1 cellular context compared by ENCODE assay signal in genomic region chr12:107560194-107560905, GRCh38.
TF ChIP-seq lines count a peak whose summit lies in the region.

No MANE protein-coding gene starts in this region.

TF ChIP-seq in SK-N-SH, 30 proteins besides CTCF, POLR2A, EP300 and RAD21 (continued from another document):
- TF ChIP-seq, protein P1, sequence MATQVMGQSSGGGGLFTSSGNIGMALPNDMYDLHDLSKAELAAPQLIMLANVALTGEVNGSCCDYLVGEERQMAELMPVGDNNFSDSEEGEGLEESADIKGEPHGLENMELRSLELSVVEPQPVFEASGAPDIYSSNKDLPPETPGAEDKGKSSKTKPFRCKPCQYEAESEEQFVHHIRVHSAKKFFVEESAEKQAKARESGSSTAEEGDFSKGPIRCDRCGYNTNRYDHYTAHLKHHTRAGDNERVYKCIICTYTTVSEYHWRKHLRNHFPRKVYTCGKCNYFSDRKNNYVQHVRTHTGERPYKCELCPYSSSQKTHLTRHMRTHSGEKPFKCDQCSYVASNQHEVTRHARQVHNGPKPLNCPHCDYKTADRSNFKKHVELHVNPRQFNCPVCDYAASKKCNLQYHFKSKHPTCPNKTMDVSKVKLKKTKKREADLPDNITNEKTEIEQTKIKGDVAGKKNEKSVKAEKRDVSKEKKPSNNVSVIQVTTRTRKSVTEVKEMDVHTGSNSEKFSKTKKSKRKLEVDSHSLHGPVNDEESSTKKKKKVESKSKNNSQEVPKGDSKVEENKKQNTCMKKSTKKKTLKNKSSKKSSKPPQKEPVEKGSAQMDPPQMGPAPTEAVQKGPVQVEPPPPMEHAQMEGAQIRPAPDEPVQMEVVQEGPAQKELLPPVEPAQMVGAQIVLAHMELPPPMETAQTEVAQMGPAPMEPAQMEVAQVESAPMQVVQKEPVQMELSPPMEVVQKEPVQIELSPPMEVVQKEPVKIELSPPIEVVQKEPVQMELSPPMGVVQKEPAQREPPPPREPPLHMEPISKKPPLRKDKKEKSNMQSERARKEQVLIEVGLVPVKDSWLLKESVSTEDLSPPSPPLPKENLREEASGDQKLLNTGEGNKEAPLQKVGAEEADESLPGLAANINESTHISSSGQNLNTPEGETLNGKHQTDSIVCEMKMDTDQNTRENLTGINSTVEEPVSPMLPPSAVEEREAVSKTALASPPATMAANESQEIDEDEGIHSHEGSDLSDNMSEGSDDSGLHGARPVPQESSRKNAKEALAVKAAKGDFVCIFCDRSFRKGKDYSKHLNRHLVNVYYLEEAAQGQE (IDR thresholded peaks at IDR 0.05; ENCODE audit: low read depth, low read length) = no peak
- TF ChIP-seq FOXJ3 (CRISPR knock-in tag; IDR thresholded peaks at IDR 0.05) (no peak), SIN3A (IDR thresholded peaks at IDR 0.05; ENCODE audit: borderline replicate concordance, low read depth, low read length) (no peak), FOSL2 (IDR thresholded peaks at IDR 0.05; ENCODE audit: borderline replicate concordance, low read depth) (no peak), RCOR1 (IDR thresholded peaks at IDR 0.05; ENCODE audit: low read length) (no peak), RFX5 (IDR thresholded peaks at IDR 0.05; ENCODE audit: low read length) (no peak), SMC3 (IDR thresholded peaks at IDR 0.05; ENCODE audit: low read depth, low read length) (no peak), CHD2 (IDR thresholded peaks at IDR 0.05; ENCODE audit: low read length, partially characterized antibody) (no peak)
- TF ChIP-seq, protein P2, sequence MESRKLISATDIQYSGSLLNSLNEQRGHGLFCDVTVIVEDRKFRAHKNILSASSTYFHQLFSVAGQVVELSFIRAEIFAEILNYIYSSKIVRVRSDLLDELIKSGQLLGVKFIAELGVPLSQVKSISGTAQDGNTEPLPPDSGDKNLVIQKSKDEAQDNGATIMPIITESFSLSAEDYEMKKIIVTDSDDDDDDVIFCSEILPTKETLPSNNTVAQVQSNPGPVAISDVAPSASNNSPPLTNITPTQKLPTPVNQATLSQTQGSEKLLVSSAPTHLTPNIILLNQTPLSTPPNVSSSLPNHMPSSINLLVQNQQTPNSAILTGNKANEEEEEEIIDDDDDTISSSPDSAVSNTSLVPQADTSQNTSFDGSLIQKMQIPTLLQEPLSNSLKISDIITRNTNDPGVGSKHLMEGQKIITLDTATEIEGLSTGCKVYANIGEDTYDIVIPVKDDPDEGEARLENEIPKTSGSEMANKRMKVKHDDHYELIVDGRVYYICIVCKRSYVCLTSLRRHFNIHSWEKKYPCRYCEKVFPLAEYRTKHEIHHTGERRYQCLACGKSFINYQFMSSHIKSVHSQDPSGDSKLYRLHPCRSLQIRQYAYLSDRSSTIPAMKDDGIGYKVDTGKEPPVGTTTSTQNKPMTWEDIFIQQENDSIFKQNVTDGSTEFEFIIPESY (IDR thresholded peaks at IDR 0.05; ENCODE audit: borderline replicate concordance, low read depth) = no peak
- TF ChIP-seq, protein P3, sequence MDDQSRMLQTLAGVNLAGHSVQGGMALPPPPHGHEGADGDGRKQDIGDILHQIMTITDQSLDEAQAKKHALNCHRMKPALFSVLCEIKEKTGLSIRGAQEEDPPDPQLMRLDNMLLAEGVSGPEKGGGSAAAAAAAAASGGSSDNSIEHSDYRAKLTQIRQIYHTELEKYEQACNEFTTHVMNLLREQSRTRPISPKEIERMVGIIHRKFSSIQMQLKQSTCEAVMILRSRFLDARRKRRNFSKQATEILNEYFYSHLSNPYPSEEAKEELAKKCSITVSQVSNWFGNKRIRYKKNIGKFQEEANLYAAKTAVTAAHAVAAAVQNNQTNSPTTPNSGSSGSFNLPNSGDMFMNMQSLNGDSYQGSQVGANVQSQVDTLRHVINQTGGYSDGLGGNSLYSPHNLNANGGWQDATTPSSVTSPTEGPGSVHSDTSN (IDR thresholded peaks at IDR 0.05) = no peak
